In genomic region chr14:99134333-99135046, GRCh38 we compare ENCODE assay signal across 1 cellular context.
TF ChIP-seq lines count a peak whose summit lies in the region.

No MANE protein-coding gene starts in this region.

TF ChIP-seq in SK-N-SH treated with all-trans-retinoic acid at 6 μM for 48 hours, 23 proteins besides CTCF, POLR2A, EP300 and RAD21 (continued from another document):
- TF ChIP-seq CSRNP3 (CRISPR knock-in tag; IDR thresholded peaks at IDR 0.05) (no peak), BACH2 (CRISPR knock-in tag; IDR thresholded peaks at IDR 0.05; ENCODE audit: borderline replicate concordance) (no peak), ESRRG (CRISPR knock-in tag; IDR thresholded peaks at IDR 0.05) (no peak), ZFP3 (CRISPR knock-in tag; IDR thresholded peaks at IDR 0.05) (no peak), TOX (CRISPR knock-in tag; IDR thresholded peaks at IDR 0.05; ENCODE audit: borderline replicate concordance) (no peak), CREB5 (CRISPR knock-in tag; IDR thresholded peaks at IDR 0.05; ENCODE audit: low read depth) (no peak), PPARA (CRISPR knock-in tag; IDR thresholded peaks at IDR 0.05; ENCODE audit: borderline replicate concordance) (no peak), ISL1 (CRISPR knock-in tag; IDR thresholded peaks at IDR 0.05) (no peak), ARNTL (CRISPR knock-in tag; IDR thresholded peaks at IDR 0.05; ENCODE audit: borderline replicate concordance, low read depth) (no peak), TCF4 (CRISPR knock-in tag; IDR thresholded peaks at IDR 0.05; ENCODE audit: borderline replicate concordance) (no peak), SNAI2 (CRISPR knock-in tag; IDR thresholded peaks at IDR 0.05) (no peak), TSHZ2 (CRISPR knock-in tag; IDR thresholded peaks at IDR 0.05) (no peak), PATZ1 (CRISPR knock-in tag; IDR thresholded peaks at IDR 0.05; ENCODE audit: borderline replicate concordance) (no peak), OSR1 (CRISPR knock-in tag; IDR thresholded peaks at IDR 0.05) (no peak)
TF ChIP-seq in SK-N-SH treated with all-trans-retinoic acid at 6 μM for 48 hours: peak in this region for 0.
